Comparison of ENCODE assay signal across 10 cellular contexts in the genomic region with DNA sequence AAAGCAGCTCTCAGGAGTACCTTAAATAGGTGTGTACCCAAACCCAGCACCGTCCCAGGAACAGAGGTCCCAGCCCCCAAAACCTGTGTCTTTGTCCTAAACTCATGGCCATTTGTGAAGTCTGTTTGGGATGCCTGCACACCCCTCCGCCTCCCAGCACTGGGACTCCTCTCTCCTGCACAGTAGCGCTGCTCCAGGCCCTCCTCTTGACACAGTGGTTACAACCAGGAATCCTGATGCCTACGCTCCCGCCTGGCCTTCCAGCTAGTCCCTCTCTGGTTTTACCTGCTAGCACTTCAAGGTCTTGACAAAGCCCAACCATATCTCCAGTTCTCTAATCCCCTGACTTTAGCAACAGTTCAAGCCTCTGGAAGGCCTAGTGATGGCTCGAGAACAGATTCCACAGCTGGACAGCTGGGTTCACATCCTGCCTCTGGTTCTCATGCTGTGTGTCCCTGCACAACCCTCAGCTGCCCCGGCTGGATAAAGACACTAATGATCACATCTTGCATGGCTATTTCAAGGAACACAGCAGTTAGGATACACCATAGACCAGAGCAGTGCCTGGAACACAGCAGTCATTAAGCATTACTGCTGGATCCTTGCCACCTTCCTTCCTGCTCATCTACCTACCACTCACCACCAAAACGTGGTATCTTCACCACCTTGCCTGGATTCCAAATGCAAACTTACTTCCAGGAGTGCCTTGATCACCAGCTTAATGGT. TPM values are rescaled to one million over a fixed set of nuclear protein-coding genes. Genes with fewer than 3 reads are reported as not detected.
DNase-seq lines count a peak whose midpoint lies in the region; ATAC-seq and TF ChIP-seq lines count a peak whose summit lies in the region.
"Had no signal": no experiment of that assay in that cellular context is flagged by ENCODE, and none has a peak within 500 bp of the region (broad histone marks: within the 10 kb centered on the region; RNA-seq: fewer than 3 reads in every experiment).

No MANE protein-coding gene starts in this region.

- POLR2A ChIA-PET in CD8-positive, alpha-beta T cell (lab: Charles Lee) = interaction anchor here (0.6 to 1.0 kb wide), 2 partner anchors 71 to 131 kb away, joined by 4 to 6 read pairs; no protein-coding TSS in a partner anchor
- POLR2A ChIA-PET in naive thymus-derived CD4-positive, alpha-beta T cell (lab: Charles Lee) = interaction anchor here (0.6 to 1.4 kb wide), 5 partner anchors 11 to 114 kb away, joined by 3 to 8 read pairs (median 4); a partner anchor contains a TSS

- no peak overlapping the region for H3K4me3 ChIP-seq in BLaER1 treated with 17β-estradiol and CSF1 and Interleukin-3, amounts not matched to agents 10 nM and 100 nM
- H3K4me3 ChIP-seq in CD8-positive, alpha-beta T cell (ENCODE audit: low read depth, low read length) = no peak overlapping the region
- H3K4me3 ChIP-seq in naive thymus-derived CD4-positive, alpha-beta T cell (ENCODE audit: low read length) = no peak overlapping the region

- no peak overlapping the region for H3K4me3 Mint-ChIP-seq in CD8-positive, alpha-beta T cell
- no peak overlapping the region for H3K4me3 Mint-ChIP-seq in activated T-helper 17 cell treated with anti-CD3 and anti-CD28 coated beads, Interleukin-2, amount 50 U/mL, for 72 hours
- H3K4me3 Mint-ChIP-seq in naive thymus-derived CD4-positive, alpha-beta T cell = peak overlapping the region in 1 of 10 donors; percentile 25

- no peak overlapping the region for H3K27ac ChIP-seq in BLaER1 treated with 17β-estradiol and CSF1 and Interleukin-3, amounts not matched to agents 10 nM and 100 nM
- no peak overlapping the region for H3K27ac ChIP-seq in CD8-positive, alpha-beta T cell (ENCODE audit: low read depth, low read length)
- no peak overlapping the region for H3K27ac ChIP-seq in naive thymus-derived CD4-positive, alpha-beta T cell (ENCODE audit: low read depth, low read length)
- H3K27ac ChIP-seq: KMS-11 had no signal

- H4K20me1 ChIP-seq in BLaER1 treated with 17β-estradiol and CSF1 and Interleukin-3, amounts not matched to agents 10 nM and 100 nM = peaks cover 78 to 100% (median 98%) of the 10 kb centered on the region in 11 experiments

- H3K4me1 ChIP-seq in BLaER1 treated with 17β-estradiol and CSF1 and Interleukin-3, amounts not matched to agents 10 nM and 100 nM = peaks cover 54 to 75% (median 66%) of the 10 kb centered on the region in 10 experiments
- peaks cover 28% of the 10 kb centered on the region for H3K4me1 ChIP-seq in CD8-positive, alpha-beta T cell (ENCODE audit: insufficient read depth, low read length)
- H3K4me1 ChIP-seq in naive thymus-derived CD4-positive, alpha-beta T cell (ENCODE audit: control insufficient read depth in 2 of 2, insufficient read depth in 2 of 2, low read length in 2 of 2) = peaks cover 18 to 21% of the 10 kb centered on the region in 2 donors

- H3K4me1 Mint-ChIP-seq in CD8-positive, alpha-beta T cell (ENCODE audit: low read depth) = peaks cover 43% of the 10 kb centered on the region
- peaks cover 24% of the 10 kb centered on the region for H3K4me1 Mint-ChIP-seq in activated T-helper 17 cell treated with anti-CD3 and anti-CD28 coated beads, Interleukin-2, amount 50 U/mL, for 72 hours
- peaks cover 32 to 56% (median 47%) of the 10 kb centered on the region in 7 donors for H3K4me1 Mint-ChIP-seq in naive thymus-derived CD4-positive, alpha-beta T cell

- H3K27me3 Mint-ChIP-seq in CD8-positive, alpha-beta T cell (ENCODE audit: low read depth) = no peaks in the 10 kb centered on the region
- H3K27me3 Mint-ChIP-seq in activated T-helper 17 cell treated with anti-CD3 and anti-CD28 coated beads, Interleukin-2, amount 50 U/mL, for 72 hours = no peaks in the 10 kb centered on the region
- H3K27me3 Mint-ChIP-seq in naive thymus-derived CD4-positive, alpha-beta T cell = no peaks in the 10 kb centered on the region

- H3K36me3 ChIP-seq in BLaER1 treated with 17β-estradiol and CSF1 and Interleukin-3, amounts not matched to agents 10 nM and 100 nM = peaks cover 60 to 83% (median 77%) of the 10 kb centered on the region in 11 experiments
- peaks cover 74% of the 10 kb centered on the region for H3K36me3 ChIP-seq in CD8-positive, alpha-beta T cell (ENCODE audit: insufficient read depth, low read length)
- H3K36me3 ChIP-seq in naive thymus-derived CD4-positive, alpha-beta T cell (ENCODE audit: control insufficient read depth in 2 of 3, insufficient read depth in 3 of 3, low read length in 3 of 3) = peaks cover 48 to 77% (median 48%) of the 10 kb centered on the region in 3 experiments

- no peak for DNase-seq in CD8-positive, alpha-beta T cell
- no peak for DNase-seq in naive thymus-derived CD4-positive, alpha-beta T cell
- no peak for DNase-seq in mucosa of gallbladder (ENCODE audit: low spot score)
- DNase-seq: DMS153, T1000 had no signal

- H3K27me3 ChIP-seq in BLaER1 treated with 17β-estradiol and CSF1 and Interleukin-3, amounts not matched to agents 10 nM and 100 nM = no peaks in the 10 kb centered on the region
- H3K27me3 ChIP-seq in CD8-positive, alpha-beta T cell (ENCODE audit: insufficient read depth, low read length) = no peaks in the 10 kb centered on the region
- no peaks in the 10 kb centered on the region for H3K27me3 ChIP-seq in naive thymus-derived CD4-positive, alpha-beta T cell (ENCODE audit: control insufficient read depth in 2 of 2, insufficient read depth in 2 of 2, low read length in 2 of 2)

- peak overlapping the region in 7 of 11 experiments; percentile 1 to 40 (median 12); a peak in 4 of 22 replicates for H3K9ac ChIP-seq in BLaER1 treated with 17β-estradiol and CSF1 and Interleukin-3, amounts not matched to agents 10 nM and 100 nM
- H3K9ac ChIP-seq: KMS-11 had no signal

- H3K27ac Mint-ChIP-seq in CD8-positive, alpha-beta T cell = peak overlapping the region; percentile 90
- H3K27ac Mint-ChIP-seq in activated T-helper 17 cell treated with anti-CD3 and anti-CD28 coated beads, Interleukin-2, amount 50 U/mL, for 72 hours = peak overlapping the region; percentile 7
- peak overlapping the region; percentile 7 to 92 (median 78) for H3K27ac Mint-ChIP-seq in naive thymus-derived CD4-positive, alpha-beta T cell

- no peaks in the 10 kb centered on the region for H3K9me3 Mint-ChIP-seq in CD8-positive, alpha-beta T cell
- H3K9me3 Mint-ChIP-seq in activated T-helper 17 cell treated with anti-CD3 and anti-CD28 coated beads, Interleukin-2, amount 50 U/mL, for 72 hours = no peaks in the 10 kb centered on the region
- H3K9me3 Mint-ChIP-seq in naive thymus-derived CD4-positive, alpha-beta T cell = no peaks in the 10 kb centered on the region

- CTCF ChIA-PET in CD8-positive, alpha-beta T cell (lab: Charles Lee) = interaction anchor here (0.8 to 10.0 kb wide), 6 partner anchors 9 to 127 kb away, joined by 3 to 82 read pairs (median 10); no protein-coding TSS in a partner anchor
- CTCF ChIA-PET in naive thymus-derived CD4-positive, alpha-beta T cell (lab: Charles Lee) = interaction anchor here (1.1 to 3.9 kb wide), 4 partner anchors 22 to 127 kb away, joined by 4 to 14 read pairs (median 10); no protein-coding TSS in a partner anchor

- ATAC-seq in CD8-positive, alpha-beta T cell = no peak
- ATAC-seq in activated T-helper 17 cell treated with anti-CD3 and anti-CD28 coated beads, Interleukin-2, amount 50 U/mL, for 72 hours (replicated peaks) = no peak
- no peak for ATAC-seq in naive thymus-derived CD4-positive, alpha-beta T cell
- no peak for ATAC-seq in HG02610 (IDR thresholded peaks at IDR 0.05; ENCODE audit: unreplicated experiment)
- ATAC-seq in HG03565 (IDR thresholded peaks at IDR 0.05; ENCODE audit: unreplicated experiment) = no peak

- H3K4me2 ChIP-seq in BLaER1 treated with 17β-estradiol and CSF1 and Interleukin-3, amounts not matched to agents 10 nM and 100 nM = no peak overlapping the region
- H3K4me2 ChIP-seq: KMS-11 had no signal

- H3K36me3 Mint-ChIP-seq in CD8-positive, alpha-beta T cell = peaks cover 92% of the 10 kb centered on the region
- H3K36me3 Mint-ChIP-seq in activated T-helper 17 cell treated with anti-CD3 and anti-CD28 coated beads, Interleukin-2, amount 50 U/mL, for 72 hours (ENCODE audit: low read depth) = peaks cover 98% of the 10 kb centered on the region
- H3K36me3 Mint-ChIP-seq in naive thymus-derived CD4-positive, alpha-beta T cell = peaks cover 8 to 42% (median 25%) of the 10 kb centered on the region in 5 donors

- TF ChIP-seq CTCF in CD8-positive, alpha-beta T cell (IDR thresholded peaks at IDR 0.05) = no peak

- no peaks in the 10 kb centered on the region for H3K9me3 ChIP-seq in BLaER1 treated with 17β-estradiol and CSF1 and Interleukin-3, amounts not matched to agents 10 nM and 100 nM (replicated peaks in 1 of 11)
- no peaks in the 10 kb centered on the region for H3K9me3 ChIP-seq in CD8-positive, alpha-beta T cell (ENCODE audit: low read length)
- H3K9me3 ChIP-seq in naive thymus-derived CD4-positive, alpha-beta T cell (ENCODE audit: control insufficient read depth in 2 of 3, low read length in 3 of 3) = no peaks in the 10 kb centered on the region

- intact Hi-C loops in CD8-positive, alpha-beta T cell (cut with DNase I, micrococcal nuclease) = loop anchor here (1.0 to 5.0 kb wide), 5 partner anchors 70 to 270 kb away; a partner anchor contains a TSS
- intact Hi-C loops in naive thymus-derived CD4-positive, alpha-beta T cell (cut with micrococcal nuclease) = loop anchor here (1.0 kb wide), 3 partner anchors 71 to 127 kb away; no protein-coding TSS in a partner anchor

RNA-seq across cellular contexts. Expression of a gene that starts 5.6 kb away (rescaled TPM):
- 100 to 1,000 TPM; 170 to 179 TPM for total RNA-seq in CD8-positive, alpha-beta T cell
- 100 to 1,000 TPM; 161 to 334 TPM for total RNA-seq in activated T-helper 17 cell treated with anti-CD3 and anti-CD28 coated beads, Interleukin-2, amount 50 U/mL, for 72 hours
- 100 to 1,000 TPM; 125 to 301 (median 165) TPM for total RNA-seq in naive thymus-derived CD4-positive, alpha-beta T cell
- 100 to 1,000 TPM; 377 to 406 TPM for polyA plus RNA-seq in naive thymus-derived CD4-positive, alpha-beta T cell
- total RNA-seq in mucosa of gallbladder = 189 TPM

RNA-seq across cellular contexts. Expression of a gene that starts 5.9 kb away (rescaled TPM):
- 10 to 100 TPM; 12.6 to 12.9 TPM for total RNA-seq in CD8-positive, alpha-beta T cell
- total RNA-seq in activated T-helper 17 cell treated with anti-CD3 and anti-CD28 coated beads, Interleukin-2, amount 50 U/mL, for 72 hours = 10 to 100 TPM; 16.5 to 17.9 TPM
- 10 to 100 TPM; 17.8 to 26.7 (median 22.6) TPM for total RNA-seq in naive thymus-derived CD4-positive, alpha-beta T cell
- polyA plus RNA-seq in naive thymus-derived CD4-positive, alpha-beta T cell = under 1 TPM; 0.47 to 0.54 TPM
- total RNA-seq in mucosa of gallbladder = 14.2 TPM

RNA-seq across cellular contexts. Expression of a gene that starts 15.4 kb away (rescaled TPM):
- total RNA-seq in CD8-positive, alpha-beta T cell = 10 to 100 TPM; 58.2 to 64.6 TPM
- total RNA-seq in activated T-helper 17 cell treated with anti-CD3 and anti-CD28 coated beads, Interleukin-2, amount 50 U/mL, for 72 hours = 10 to 100 TPM; 25.1 to 29.8 TPM
- 10 to 100 TPM; 39.5 to 61.5 (median 41.9) TPM for total RNA-seq in naive thymus-derived CD4-positive, alpha-beta T cell
- 1 to 10 TPM; 1.4 to 1.9 TPM for polyA plus RNA-seq in naive thymus-derived CD4-positive, alpha-beta T cell
- 48.3 TPM for total RNA-seq in mucosa of gallbladder

RNA-seq across cellular contexts. Expression of a gene that starts 45.2 kb away (rescaled TPM):
- total RNA-seq in CD8-positive, alpha-beta T cell = 1 to 10 TPM; 7.7 to 8.8 TPM
- total RNA-seq in activated T-helper 17 cell treated with anti-CD3 and anti-CD28 coated beads, Interleukin-2, amount 50 U/mL, for 72 hours = 10 to 100 TPM; 19.7 to 40.2 TPM
- 10 to 100 TPM; 20.4 to 51.5 (median 41.8) TPM for total RNA-seq in naive thymus-derived CD4-positive, alpha-beta T cell
- polyA plus RNA-seq in naive thymus-derived CD4-positive, alpha-beta T cell = 10 to 100 TPM; 18.2 to 31.8 TPM
- 38.0 TPM for total RNA-seq in mucosa of gallbladder

Comparison
In these comparisons a context has a peak if more than half of its experiments do, and no peak if none do; other contexts are left out.
1. H3K27ac Mint-ChIP-seq: peak in every context shown above with its lines; median percentile 90 in CD8-positive, alpha-beta T cell; 78 in naive thymus-derived CD4-positive, alpha-beta T cell; 7 in activated T-helper 17 cell treated with anti-CD3 and anti-CD28 coated beads, Interleukin-2, amount 50 U/mL, for 72 hours.